In the genomic region with DNA sequence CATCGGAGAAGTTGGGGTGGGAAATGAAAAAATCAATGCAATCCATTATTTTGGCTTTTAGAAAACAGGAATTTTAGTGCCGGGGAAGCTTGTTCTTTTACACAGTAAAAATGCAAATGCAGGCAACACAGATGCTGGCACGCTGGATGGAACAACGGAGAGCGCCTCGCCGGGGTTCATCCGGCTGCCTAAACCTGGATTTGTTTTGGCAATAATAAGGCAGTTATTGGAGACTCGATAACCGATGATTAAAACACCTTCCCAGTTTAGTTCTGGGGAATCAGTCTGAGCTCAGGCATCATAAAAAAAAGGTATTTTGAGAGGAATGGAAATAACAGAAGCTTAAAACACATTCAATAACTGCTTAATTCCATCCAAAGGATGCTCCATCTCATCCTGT, we compare ENCODE assay signal across 24 cellular contexts. TPM values are rescaled to one million over a fixed set of nuclear protein-coding genes. Genes with fewer than 3 reads are reported as not detected.
"Had no signal": no experiment of that assay in that cellular context is flagged by ENCODE, and none has a peak within 500 bp of the region (broad histone marks: within the 10 kb centered on the region; RNA-seq: fewer than 3 reads in every experiment).

No MANE protein-coding gene starts in this region.

- DNase-seq: activated CD4-positive, alpha-beta T cell treated with anti-CD3 and anti-CD28 coated beads for 1 hour; activated CD4-positive, alpha-beta T cell treated with anti-CD3 and anti-CD28 coated beads, Interleukin-2, amount 50 U/mL, for 1 hour; activated CD8-positive, alpha-beta T cell treated with anti-CD3 and anti-CD28 coated beads, Interleukin-2, amount 10 ng/mL, durations not matched to agents 7 days and 5 days; activated gamma-delta T cell; activated naive CD4-positive, alpha-beta T cell treated with anti-CD3 and anti-CD28 coated beads, Interleukin-2, amount 50 U/mL, for 16 hours; activated naive CD8-positive, alpha-beta T cell treated with anti-CD3 and anti-CD28 coated beads, Interleukin-2, amount 50 U/mL, for 24 hours; colonic mucosa; esophagus squamous epithelium; kidney glomerular epithelial cell; left ventricle myocardium inferior; mammary epithelial cell; nephron progenitor cell; small intestine; stimulated activated CD4-positive, alpha-beta T cell treated with anti-CD3 and anti-CD28 coated beads, Interleukin-4, amount 100 ng/mL, for 1 hour; stimulated activated naive CD4-positive, alpha-beta T cell; T-helper 9 cell; tibial artery had no signal

- FAIRE-seq: small intestine, urothelium cell line had no signal

- H3K9me3 Mint-ChIP-seq: activated naive CD8-positive, alpha-beta T cell treated with anti-CD3 and anti-CD28 coated beads, Interleukin-2, amount 50 U/mL, for 24 hours; activated T-helper 1 cell treated with anti-CD3 and anti-CD28 coated beads, Interleukin-12 subunit alpha, Interleukin-12 subunit beta, Interleukin-2, Interleukin-4 antibody, amounts not matched to agents 30 ng/mL and 10 ng/mL and 1 ng/mL, durations not matched to agents 14 hours and 24 hours and 36 hours; central memory CD8-positive, alpha-beta T cell; nephron progenitor cell had no signal

- H3K27ac Mint-ChIP-seq: activated CD8-positive, alpha-beta T cell treated with anti-CD3 and anti-CD28 coated beads, Interleukin-2, amount 10 ng/mL, durations not matched to agents 7 days and 5 days; activated naive CD8-positive, alpha-beta T cell treated with anti-CD3 and anti-CD28 coated beads, Interleukin-2, amount 50 U/mL, for 24 hours; activated T-helper 1 cell treated with anti-CD3 and anti-CD28 coated beads, Interleukin-12 subunit alpha, Interleukin-12 subunit beta, Interleukin-2, Interleukin-4 antibody, amounts not matched to agents 30 ng/mL and 10 ng/mL and 1 ng/mL, durations not matched to agents 14 hours and 24 hours and 36 hours; nephron progenitor cell had no signal

- H3K27me3 ChIP-seq: ascending aorta had no signal

- H3K27ac ChIP-seq: ascending aorta, colonic mucosa, esophagus squamous epithelium, gastroesophageal sphincter, left ventricle myocardium inferior, tibial artery had no signal

- H3K9me3 ChIP-seq: ascending aorta, colonic mucosa, esophagus squamous epithelium, gastroesophageal sphincter, left ventricle myocardium inferior, tibial artery had no signal

- ATAC-seq: activated CD8-positive, alpha-beta T cell treated with anti-CD3 and anti-CD28 coated beads, Interleukin-2, amount 10 ng/mL, durations not matched to agents 7 days and 5 days; activated naive CD8-positive, alpha-beta T cell treated with anti-CD3 and anti-CD28 coated beads, Interleukin-2, amount 50 U/mL, for 24 hours; gastroesophageal sphincter; sciatic nerve had no signal

- H3K36me3 ChIP-seq: ascending aorta, colonic mucosa, esophagus squamous epithelium, gastroesophageal sphincter, left ventricle myocardium inferior, tibial artery had no signal

- H3K4me3 ChIP-seq: ascending aorta, colonic mucosa, esophagus squamous epithelium, gastroesophageal sphincter, left ventricle myocardium inferior, tibial artery had no signal

- H3K4me3 Mint-ChIP-seq: activated CD8-positive, alpha-beta T cell treated with anti-CD3 and anti-CD28 coated beads, Interleukin-2, amount 10 ng/mL, durations not matched to agents 7 days and 5 days; activated naive CD8-positive, alpha-beta T cell treated with anti-CD3 and anti-CD28 coated beads, Interleukin-2, amount 50 U/mL, for 24 hours; activated T-helper 1 cell treated with anti-CD3 and anti-CD28 coated beads, Interleukin-12 subunit alpha, Interleukin-12 subunit beta, Interleukin-2, Interleukin-4 antibody, amounts not matched to agents 30 ng/mL and 10 ng/mL and 1 ng/mL, durations not matched to agents 14 hours and 24 hours and 36 hours had no signal

RNA-seq across cellular contexts. Expression of a gene that starts 2.9 kb away (rescaled TPM):
- total RNA-seq: activated T-helper 1 cell treated with anti-CD3 and anti-CD28 coated beads, Interleukin-12 subunit alpha, Interleukin-12 subunit beta, Interleukin-2, Interleukin-4 antibody, amounts not matched to agents 30 ng/mL and 10 ng/mL and 1 ng/mL, durations not matched to agents 14 hours and 24 hours and 36 hours; ascending aorta; mammary epithelial cell; myocyte had no signal

RNA-seq across cellular contexts. Expression of a gene that starts 30.4 kb away (rescaled TPM):
- total RNA-seq: ascending aorta, mammary epithelial cell, myocyte had no signal
